23 cellular contexts compared by ENCODE assay signal in genomic region chr15:69978603-69979002, GRCh38.
"Had no signal": no experiment of that assay in that cellular context is flagged by ENCODE, and none has a peak within 500 bp of the region (broad histone marks: within the 10 kb centered on the region; RNA-seq: fewer than 3 reads in every experiment).

No MANE protein-coding gene starts in this region.

- ATAC-seq: foreskin keratinocyte; naive thymus-derived CD8-positive, alpha-beta T cell had no signal

- DNase-seq: activated CD4-positive, alpha-beta T cell treated with anti-CD3 and anti-CD28 coated beads for 4 hours; activated CD4-positive, alpha-beta T cell treated with anti-CD3 and anti-CD28 coated beads, Interleukin-2, amount 50 U/mL, for 4 hours; activated effector memory CD4-positive, alpha-beta T cell treated with Interleukin-2 at 50 U/mL for 16 hours; activated naive CD4-positive, alpha-beta T cell treated with Interleukin-2 at 50 U/mL for 16 hours; anterior cingulate cortex; effector CD4-positive, alpha-beta T cell; foreskin keratinocyte; left lung; lower lobe of right lung; naive thymus-derived CD8-positive, alpha-beta T cell; stimulated activated CD4-positive, alpha-beta T cell treated with anti-CD3 and anti-CD28 coated beads, Interleukin-1b, Interleukin-23, amount 100 ng/mL, for 48 hours; stimulated activated CD4-positive, alpha-beta T cell treated with anti-CD3 and anti-CD28 coated beads, Interleukin-4, amount 100 ng/mL, for 4 hours; stimulated activated CD8-positive, alpha-beta memory T cell treated with anti-CD3 and anti-CD28 coated beads, Interleukin-4, amount 100 ng/mL, for 48 hours; stomach; upper lobe of left lung had no signal

- H3K4me1 Mint-ChIP-seq: neural crest cell had no signal

- H3K27me3 Mint-ChIP-seq: stimulated activated memory B cell treated with anti-CD40 and anti-IgM and Interleukin-4, amounts not matched to agents 10 μg/mL and 1 μg/mL and 100 μg/mL, for 72 hours had no signal

- H3K27ac ChIP-seq: esophagus muscularis mucosa, foreskin keratinocyte, left lung, lower lobe of right lung, right atrium auricular region, stomach, thyroid gland, upper lobe of left lung, vagina had no signal

- H3K4me3 ChIP-seq: esophagus muscularis mucosa, left lung, lower lobe of right lung, right atrium auricular region, smooth muscle cell, stomach, thyroid gland, upper lobe of left lung, vagina had no signal

- H3K4me1 ChIP-seq: esophagus muscularis mucosa, foreskin keratinocyte, left lung, lower lobe of right lung, right atrium auricular region, stomach, thyroid gland, upper lobe of left lung, vagina had no signal

- H3K4me2 ChIP-seq: smooth muscle cell had no signal

- H3K36me3 Mint-ChIP-seq: activated naive CD8-positive, alpha-beta T cell; naive thymus-derived CD8-positive, alpha-beta T cell; stimulated activated memory B cell treated with anti-CD40 and anti-IgM and Interleukin-4, amounts not matched to agents 10 μg/mL and 1 μg/mL and 100 μg/mL, for 72 hours had no signal

- H3K4me3 Mint-ChIP-seq: activated naive CD8-positive, alpha-beta T cell; naive thymus-derived CD8-positive, alpha-beta T cell; neural crest cell had no signal

- H3K27ac Mint-ChIP-seq: activated naive CD8-positive, alpha-beta T cell; naive thymus-derived CD8-positive, alpha-beta T cell had no signal

- H3K9me3 ChIP-seq: esophagus muscularis mucosa, left lung, lower lobe of right lung, right atrium auricular region, stomach, thyroid gland, upper lobe of left lung, vagina had no signal

- H3K9me3 Mint-ChIP-seq: neural crest cell; stimulated activated memory B cell treated with anti-CD40 and anti-IgM and Interleukin-4, amounts not matched to agents 10 μg/mL and 1 μg/mL and 100 μg/mL, for 72 hours had no signal

- H3K36me3 ChIP-seq: esophagus muscularis mucosa, left lung, lower lobe of right lung, right atrium auricular region, stomach, thyroid gland, upper lobe of left lung, vagina had no signal

- H3K27me3 ChIP-seq: right atrium auricular region, thyroid gland, upper lobe of left lung, vagina had no signal
